Comparison of ENCODE assay signal across 22 cellular contexts in the genomic region with DNA sequence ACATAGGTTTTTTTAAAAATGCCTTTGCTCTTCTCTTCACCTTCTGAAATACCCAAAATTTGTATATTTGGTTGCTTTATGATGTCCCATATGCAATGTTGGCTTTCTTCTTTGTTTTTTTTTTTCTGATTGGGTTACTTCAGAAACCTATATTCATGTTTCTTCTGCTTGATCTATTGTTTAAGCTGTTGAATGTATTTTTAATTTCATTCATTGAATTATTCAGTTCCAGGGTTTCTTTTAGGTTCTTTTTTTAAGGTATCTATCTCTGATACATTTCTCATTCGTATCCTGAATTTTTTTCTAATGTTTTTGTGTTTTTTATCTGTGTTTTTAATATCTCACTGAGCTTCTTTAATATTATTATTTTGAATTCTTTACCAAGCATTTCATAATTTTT.
"Had no signal": no experiment of that assay in that cellular context is flagged by ENCODE, and none has a peak within 500 bp of the region (broad histone marks: within the 10 kb centered on the region; RNA-seq: fewer than 3 reads in every experiment).

No MANE protein-coding gene starts in this region.

- H3K36me3 ChIP-seq: esophagus muscularis mucosa, gastroesophageal sphincter, heart left ventricle, left lung, lower lobe of right lung had no signal

- H3K27ac ChIP-seq: coronary artery, dorsolateral prefrontal cortex, esophagus muscularis mucosa, foreskin keratinocyte, gastroesophageal sphincter, heart left ventricle, hepatocyte, left lung, lower lobe of right lung had no signal

- H3K4me1 ChIP-seq: esophagus muscularis mucosa, foreskin keratinocyte, gastroesophageal sphincter, heart left ventricle, left lung, lower lobe of right lung had no signal

- FAIRE-seq: endothelial cell of umbilical vein, frontal cortex had no signal

- H3K4me2 ChIP-seq: hepatocyte had no signal

- H2AFZ ChIP-seq: hepatocyte had no signal

- H3K27me3 ChIP-seq: dorsolateral prefrontal cortex, esophagus muscularis mucosa, foreskin keratinocyte, gastroesophageal sphincter, heart left ventricle, hepatocyte, left lung had no signal

- ATAC-seq: foreskin keratinocyte, gastroesophageal sphincter, left cardiac atrium, left lung, left ventricle myocardium superior, lower lobe of right lung, mucosa of descending colon had no signal

- H3K79me2 ChIP-seq: hepatocyte had no signal

- DNase-seq: dermis blood vessel endothelial cell; dorsolateral prefrontal cortex; effector CD4-positive, alpha-beta T cell; effector memory CD4-positive, alpha-beta T cell; foreskin keratinocyte; heart left ventricle; hypothalamus; immature natural killer cell; islet precursor cell; left cardiac atrium; left lung; left ventricle myocardium superior; lower lobe of right lung; mesenchymal stem cell; mucosa of descending colon; naive B cell had no signal

- H3K4me3 ChIP-seq: coronary artery, dorsolateral prefrontal cortex, esophagus muscularis mucosa, gastroesophageal sphincter, heart left ventricle, hepatocyte, left lung, lower lobe of right lung, mucosa of descending colon had no signal
